Comparison of ENCODE assay signal across 13 cellular contexts in the genomic region with DNA sequence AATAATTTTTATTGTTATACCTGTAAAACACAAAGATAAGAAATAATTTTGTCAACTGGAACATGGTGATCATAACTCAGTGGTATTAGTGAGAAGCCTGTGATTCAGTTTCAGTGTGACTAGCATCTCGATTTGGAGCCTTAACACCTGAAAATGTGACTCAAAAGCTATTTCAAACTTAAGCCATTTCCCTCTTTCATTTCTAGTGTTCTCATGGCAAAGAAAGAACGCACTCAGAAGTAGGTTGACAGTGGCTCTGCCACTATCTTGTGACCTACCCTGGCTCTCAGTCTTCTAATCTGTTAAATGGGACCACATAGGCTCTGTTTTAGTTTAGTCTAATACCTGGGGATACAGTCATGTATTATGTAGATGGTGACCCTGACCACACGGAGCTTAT.
A peak's percentile ranks its signal among the peaks of the same experiment; 100 is the strongest.
DNase-seq lines count a peak whose midpoint lies in the region; ATAC-seq and TF ChIP-seq lines count a peak whose summit lies in the region.
"Had no signal": no experiment of that assay in that cellular context is flagged by ENCODE, and none has a peak within 500 bp of the region (broad histone marks: within the 10 kb centered on the region; RNA-seq: fewer than 3 reads in every experiment).

No MANE protein-coding gene starts in this region.

- H3K9ac ChIP-seq in rectal smooth muscle tissue (ENCODE audit: low read length), result no peak overlapping the region

- no peaks in the 10 kb centered on the region for H3K36me3 Mint-ChIP-seq in Calu3 (ENCODE audit: insufficient read depth, unreplicated experiment)
- H3K36me3 Mint-ChIP-seq: CD14-positive monocyte had no signal

- intact Hi-C loops in posterior vena cava (cut with DNase I), result no loop called here
- intact Hi-C loops in Calu3 (cut with micrococcal nuclease; ENCODE audit: unreplicated experiment), result no loop called here

- BruUV-seq in Calu3 (replicated peaks; lab: Mats Ljungman, UMichigan), result no TSS peak

- no peak overlapping the region for H3K27ac ChIP-seq in rectal smooth muscle tissue (ENCODE audit: low read depth, low read length)

- H3K4me1 Mint-ChIP-seq in Calu3 (ENCODE audit: low read depth, unreplicated experiment), result no peaks in the 10 kb centered on the region
- H3K4me1 Mint-ChIP-seq: CD14-positive monocyte had no signal

- peak overlapping the region; percentile 9 for H3K4me3 ChIP-seq in rectal smooth muscle tissue (ENCODE audit: low read length)

- no peaks in the 10 kb centered on the region for H3K36me3 ChIP-seq in rectal smooth muscle tissue (ENCODE audit: control insufficient read depth, insufficient read depth, low read length)

- H3K27me3 ChIP-seq in rectal smooth muscle tissue (ENCODE audit: control insufficient read depth, insufficient read depth, low read length), result peaks cover 2% of the 10 kb centered on the region

- ATAC-seq in GM18861 (IDR thresholded peaks at IDR 0.05; ENCODE audit: unreplicated experiment) (peak; percentile 54), GM21447 (IDR thresholded peaks at IDR 0.05; ENCODE audit: unreplicated experiment) (peak; percentile 56), HG03045 (IDR thresholded peaks at IDR 0.05; ENCODE audit: unreplicated experiment) (peak; percentile 42)
- ATAC-seq: Right ventricle myocardium inferior had no signal

- TF ChIP-seq CTCF in Calu3 (IDR thresholded peaks at IDR 0.05; ENCODE audit: unreplicated experiment), result no peak

- no peaks in the 10 kb centered on the region for H3K4me1 ChIP-seq in rectal smooth muscle tissue (ENCODE audit: control insufficient read depth, insufficient read depth, low read length)

- H3K9me3 Mint-ChIP-seq in Calu3 (ENCODE audit: low read depth, unreplicated experiment), result no peaks in the 10 kb centered on the region
- H3K9me3 Mint-ChIP-seq: CD14-positive monocyte had no signal

- H3K4me3 Mint-ChIP-seq in Calu3 (ENCODE audit: low read depth, unreplicated experiment), result no peak overlapping the region

- DNase-seq in posterior vena cava (ENCODE audit: low spot score), result no peak
- DNase-seq in Calu3, result no peak
- no peak for DNase-seq in NCI-H1436 treated with DMSO at 0.1 percent for 48 hours (lab: John Stamatoyannopoulos, UW)
- DNase-seq: amniotic stem cell, dermis blood vessel endothelial cell, NCI-H1417 treated with DMSO at 0.1 percent for 48 hours, NCI-H526 had no signal

- no peak overlapping the region for H3K27ac Mint-ChIP-seq in Calu3 (ENCODE audit: unreplicated experiment)
- H3K27ac Mint-ChIP-seq: CD14-positive monocyte had no signal

- CTCF ChIA-PET in Calu3 (lab: Charles Lee), result no interaction called here

- peaks cover 77% of the 10 kb centered on the region for H3K27me3 Mint-ChIP-seq in Calu3 (ENCODE audit: unreplicated experiment)
